In genomic region chr6:127190552-127190951, GRCh38 we compare ENCODE assay signal across 9 cellular contexts.
DNase-seq lines count a peak whose midpoint lies in the region; ATAC-seq and TF ChIP-seq lines count a peak whose summit lies in the region.
"Had no signal": no experiment of that assay in that cellular context is flagged by ENCODE, and none has a peak within 500 bp of the region (broad histone marks: within the 10 kb centered on the region; RNA-seq: fewer than 3 reads in every experiment).

No MANE protein-coding gene starts in this region.

- peak; percentile 77 for ATAC-seq in SK-N-SH treated with all-trans-retinoic acid at 6 μM for 48 hours
- ATAC-seq in T-cell (replicated peaks in 1 of 4) = no peak
- ATAC-seq in HG03159 (IDR thresholded peaks at IDR 0.05; ENCODE audit: unreplicated experiment) = no peak

- POLR2A ChIA-PET in T-cell (lab: Charles Lee) = no interaction called here

- no peaks in the 10 kb centered on the region for H3K9me3 Mint-ChIP-seq in T-cell

- no peaks in the 10 kb centered on the region for H3K27me3 Mint-ChIP-seq in T-cell

- TF ChIP-seq CTCF in C4-2B (conservative IDR thresholded peaks at IDR 0.05) (peak; percentile 76), HFF-Myc (IDR thresholded peaks at IDR 0.05; ENCODE audit: low read depth, low read length, missing control alignments) (peak; percentile 52)

- CTCF ChIA-PET in T-cell (lab: Charles Lee) = interaction anchor here in 1 of 2 donors (1.2 kb wide), 1 partner anchor 1197 kb away, joined by 4 read pairs; no protein-coding TSS in a partner anchor

- no peak for DNase-seq in HFF-Myc (ENCODE audit: extremely low read depth, low read depth)
- DNase-seq in iris pigment epithelial cell (ENCODE audit: low read depth) = peak; percentile 68
- no peak for DNase-seq in stimulated activated CD4-positive, alpha-beta T cell treated with anti-CD3 and anti-CD28 coated beads, Interleukin-4, amount 100 ng/mL, for 24 hours
- no peak for DNase-seq in T-cell
- DNase-seq in activated CD4-positive, alpha-beta T cell treated with anti-CD3 and anti-CD28 coated beads, Interleukin-2, amount 50 U/mL, for 1 hour = no peak

- H3K36me3 Mint-ChIP-seq in T-cell = no peaks in the 10 kb centered on the region
- H3K36me3 Mint-ChIP-seq: activated naive CD8-positive, alpha-beta T cell had no signal

- no peaks in the 10 kb centered on the region for H3K4me1 Mint-ChIP-seq in T-cell

- no peak overlapping the region for H3K27ac ChIP-seq in C4-2B

- H3K27ac Mint-ChIP-seq in T-cell = no peak overlapping the region
- H3K27ac Mint-ChIP-seq: activated naive CD8-positive, alpha-beta T cell had no signal

- H3K4me3 ChIP-seq in HFF-Myc (replicated peaks; ENCODE audit: low read depth, low read length) = no peak overlapping the region

- H3K4me3 Mint-ChIP-seq in T-cell = no peak overlapping the region
- H3K4me3 Mint-ChIP-seq: activated naive CD8-positive, alpha-beta T cell had no signal

TF ChIP-seq in SK-N-SH treated with all-trans-retinoic acid at 6 μM for 48 hours, 23 proteins besides CTCF, POLR2A, EP300 and RAD21:
- TF ChIP-seq TCF4 (CRISPR knock-in tag; IDR thresholded peaks at IDR 0.05; ENCODE audit: borderline replicate concordance) (no peak), CSRNP3 (CRISPR knock-in tag; IDR thresholded peaks at IDR 0.05) (no peak), RARB (CRISPR knock-in tag; IDR thresholded peaks at IDR 0.05) (no peak), PPARA (CRISPR knock-in tag; IDR thresholded peaks at IDR 0.05; ENCODE audit: borderline replicate concordance) (no peak), ESRRG (CRISPR knock-in tag; IDR thresholded peaks at IDR 0.05) (no peak), ZNF70 (CRISPR knock-in tag; IDR thresholded peaks at IDR 0.05) (no peak), CSDC2 (CRISPR knock-in tag; IDR thresholded peaks at IDR 0.05) (no peak), SNAI2 (CRISPR knock-in tag; IDR thresholded peaks at IDR 0.05) (no peak), POU6F1 (CRISPR knock-in tag; IDR thresholded peaks at IDR 0.05; ENCODE audit: borderline replicate concordance, low read depth) (no peak), TOX (CRISPR knock-in tag; IDR thresholded peaks at IDR 0.05; ENCODE audit: borderline replicate concordance) (no peak), ZFP30 (CRISPR knock-in tag; IDR thresholded peaks at IDR 0.05) (no peak), ZNF8 (CRISPR knock-in tag; IDR thresholded peaks at IDR 0.05) (no peak), ZC3H10 (CRISPR knock-in tag; IDR thresholded peaks at IDR 0.05) (no peak), ARNTL (CRISPR knock-in tag; IDR thresholded peaks at IDR 0.05; ENCODE audit: borderline replicate concordance, low read depth) (no peak), OSR1 (CRISPR knock-in tag; IDR thresholded peaks at IDR 0.05) (no peak), GLIS3 (CRISPR knock-in tag; IDR thresholded peaks at IDR 0.05) (no peak), ZNF565 (CRISPR knock-in tag; conservative IDR thresholded peaks at IDR 0.05; ENCODE audit: low read depth) (no peak)
